1 cellular context compared by ENCODE assay signal in the genomic region with DNA sequence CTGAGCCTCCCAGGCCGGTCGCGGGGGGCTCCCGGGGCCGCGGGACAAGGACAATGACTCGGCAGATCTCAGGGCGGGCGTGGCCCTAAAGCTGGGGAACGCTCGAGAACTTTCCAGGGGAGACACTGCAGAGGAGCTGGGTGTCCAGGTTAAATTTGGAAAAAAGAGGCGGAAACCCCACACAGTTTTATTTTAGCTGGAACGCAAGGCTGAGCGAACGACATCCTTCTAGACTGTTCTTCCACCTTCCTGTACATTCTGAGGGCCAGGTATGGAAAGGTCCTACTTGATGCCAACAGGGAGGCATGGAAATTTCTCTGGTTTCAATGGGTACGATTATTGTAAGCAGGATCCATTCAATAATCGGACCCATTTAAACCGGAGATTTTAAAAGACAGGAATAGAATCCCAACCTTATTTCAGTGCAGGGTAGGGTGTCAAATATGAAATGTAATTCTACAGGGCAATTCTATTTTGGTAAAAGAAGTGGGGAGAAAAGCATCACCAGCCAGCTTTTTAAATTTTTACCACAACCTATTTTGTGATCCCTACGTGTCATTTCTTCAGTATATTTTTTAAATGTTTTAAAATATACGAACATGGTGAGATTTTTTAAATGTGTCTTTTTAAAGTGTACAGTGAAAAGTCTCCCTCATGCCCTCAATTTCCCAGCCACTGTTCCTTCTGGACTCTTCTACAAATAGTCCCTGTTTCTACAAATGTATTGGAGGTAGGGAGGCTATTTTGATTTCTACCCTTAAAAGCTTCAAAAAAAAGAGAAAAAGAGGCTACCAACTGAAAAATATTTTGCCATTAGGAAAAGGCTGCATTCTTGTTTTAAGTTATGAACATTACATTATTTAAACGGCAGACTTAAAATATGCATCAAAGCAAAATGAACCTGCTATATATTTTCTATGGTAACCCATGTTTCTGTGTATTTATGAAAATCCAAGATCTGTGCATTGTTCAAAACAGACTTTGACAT.
TF ChIP-seq lines count a peak whose summit lies in the region.

No MANE protein-coding gene starts in this region.

TF ChIP-seq in SK-N-SH treated with all-trans-retinoic acid at 6 μM for 48 hours, 23 proteins besides CTCF, POLR2A, EP300 and RAD21 (continued from another document):
- TF ChIP-seq, protein P1, sequence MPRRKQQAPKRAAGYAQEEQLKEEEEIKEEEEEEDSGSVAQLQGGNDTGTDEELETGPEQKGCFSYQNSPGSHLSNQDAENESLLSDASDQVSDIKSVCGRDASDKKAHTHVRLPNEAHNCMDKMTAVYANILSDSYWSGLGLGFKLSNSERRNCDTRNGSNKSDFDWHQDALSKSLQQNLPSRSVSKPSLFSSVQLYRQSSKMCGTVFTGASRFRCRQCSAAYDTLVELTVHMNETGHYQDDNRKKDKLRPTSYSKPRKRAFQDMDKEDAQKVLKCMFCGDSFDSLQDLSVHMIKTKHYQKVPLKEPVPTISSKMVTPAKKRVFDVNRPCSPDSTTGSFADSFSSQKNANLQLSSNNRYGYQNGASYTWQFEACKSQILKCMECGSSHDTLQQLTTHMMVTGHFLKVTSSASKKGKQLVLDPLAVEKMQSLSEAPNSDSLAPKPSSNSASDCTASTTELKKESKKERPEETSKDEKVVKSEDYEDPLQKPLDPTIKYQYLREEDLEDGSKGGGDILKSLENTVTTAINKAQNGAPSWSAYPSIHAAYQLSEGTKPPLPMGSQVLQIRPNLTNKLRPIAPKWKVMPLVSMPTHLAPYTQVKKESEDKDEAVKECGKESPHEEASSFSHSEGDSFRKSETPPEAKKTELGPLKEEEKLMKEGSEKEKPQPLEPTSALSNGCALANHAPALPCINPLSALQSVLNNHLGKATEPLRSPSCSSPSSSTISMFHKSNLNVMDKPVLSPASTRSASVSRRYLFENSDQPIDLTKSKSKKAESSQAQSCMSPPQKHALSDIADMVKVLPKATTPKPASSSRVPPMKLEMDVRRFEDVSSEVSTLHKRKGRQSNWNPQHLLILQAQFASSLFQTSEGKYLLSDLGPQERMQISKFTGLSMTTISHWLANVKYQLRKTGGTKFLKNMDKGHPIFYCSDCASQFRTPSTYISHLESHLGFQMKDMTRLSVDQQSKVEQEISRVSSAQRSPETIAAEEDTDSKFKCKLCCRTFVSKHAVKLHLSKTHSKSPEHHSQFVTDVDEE (CRISPR knock-in tag; IDR thresholded peaks at IDR 0.05) = no peak
- no peak for TF ChIP-seq RARB (CRISPR knock-in tag; IDR thresholded peaks at IDR 0.05)
